11 cellular contexts compared by ENCODE assay signal in genomic region chr7:73307436-73307835, GRCh38. TPM values are rescaled to one million over a fixed set of nuclear protein-coding genes. Genes with fewer than 3 reads are reported as not detected.
A peak's percentile ranks its signal among the peaks of the same experiment; 100 is the strongest.
DNase-seq lines count a peak whose midpoint lies in the region; ATAC-seq and TF ChIP-seq lines count a peak whose summit lies in the region.
"Had no signal": no experiment of that assay in that cellular context is flagged by ENCODE, and none has a peak within 500 bp of the region (broad histone marks: within the 10 kb centered on the region; RNA-seq: fewer than 3 reads in every experiment).

No MANE protein-coding gene starts in this region.

- CTCF ChIA-PET in WTC11 (lab: Charles Lee): no interaction called here

- H3K4me1 ChIP-seq in iPS-20b (ENCODE audit: insufficient read depth, low read length) (no peaks in the 10 kb centered on the region), stomach smooth muscle (ENCODE audit: control insufficient read depth, insufficient read depth, low read length) (peaks cover 10% of the 10 kb centered on the region)

- H3K4me1 Mint-ChIP-seq in activated T-cell treated with anti-CD3 and anti-CD28 coated beads, Interleukin-2, amount 50 U/mL, for 4 hours (ENCODE audit: low read depth): peaks cover 26% of the 10 kb centered on the region
- H3K4me1 Mint-ChIP-seq in WTC11: peaks cover 8% of the 10 kb centered on the region

- ATAC-seq in activated T-cell treated with anti-CD3 and anti-CD28 coated beads, Interleukin-2, amount 50 U/mL, for 4 hours: no peak
- no peak for ATAC-seq in WTC11
- ATAC-seq in HG03025 (IDR thresholded peaks at IDR 0.05; ENCODE audit: low FRiP score, unreplicated experiment): no peak

- H3K4me3 ChIP-seq in iPS-20b (ENCODE audit: low read length) (peak overlapping the region; percentile 78), stomach smooth muscle (ENCODE audit: low read length in 2 of 2) (peak overlapping the region; percentile 78 to 80)

- H3K27me3 Mint-ChIP-seq in activated T-cell treated with anti-CD3 and anti-CD28 coated beads, Interleukin-2, amount 50 U/mL, for 4 hours (ENCODE audit: low read depth): no peaks in the 10 kb centered on the region
- H3K27me3 Mint-ChIP-seq in WTC11 (ENCODE audit: low read depth): peaks cover 16% of the 10 kb centered on the region

- no peak for TF ChIP-seq CTCF in WTC11 (IDR thresholded peaks at IDR 0.05)
- TF ChIP-seq CTCF in GM13976 (IDR thresholded peaks at IDR 0.05; ENCODE audit: borderline replicate concordance, control extremely low read depth, extremely low read depth, insufficient read depth, missing control alignments): no peak

- peaks cover 27% of the 10 kb centered on the region for H3K36me3 Mint-ChIP-seq in activated T-cell treated with anti-CD3 and anti-CD28 coated beads, Interleukin-2, amount 50 U/mL, for 4 hours (ENCODE audit: insufficient read depth)
- H3K36me3 Mint-ChIP-seq in WTC11: peaks cover 32% of the 10 kb centered on the region

- no peak for DNase-seq in activated T-cell treated with anti-CD3 and anti-CD28 coated beads, Interleukin-2, amount 50 U/mL, for 4 hours
- DNase-seq in activated T-cell treated with anti-CD3 and anti-CD28 coated beads for 4 hours: no peak
- peak; percentile 4 for DNase-seq in WTC11 (ENCODE audit: low spot score)
- no peak for DNase-seq in GM13976 (ENCODE audit: low spot score)
- no peak for DNase-seq in NCI-H187 (lab: John Stamatoyannopoulos, UW)
- DNase-seq: AML-193, amygdala had no signal

- H3K36me3 ChIP-seq in iPS-20b (ENCODE audit: insufficient read depth, low read depth, low read length) (peaks cover 43% of the 10 kb centered on the region), stomach smooth muscle (ENCODE audit: control insufficient read depth in 2 of 2, insufficient read depth in 2 of 2, low read length in 2 of 2) (peaks cover 0 to 16% of the 10 kb centered on the region in 2 donors)

- no peaks in the 10 kb centered on the region for H3K9me3 Mint-ChIP-seq in activated T-cell treated with anti-CD3 and anti-CD28 coated beads, Interleukin-2, amount 50 U/mL, for 4 hours
- no peaks in the 10 kb centered on the region for H3K9me3 Mint-ChIP-seq in WTC11

- H3K9ac ChIP-seq in iPS-20b (ENCODE audit: low read depth, low read length) (peak overlapping the region; percentile 87; the same call in 1 of the 2 replicates), stomach smooth muscle (ENCODE audit: low read length in 2 of 2) (no peak overlapping the region)

- H3K9me3 ChIP-seq in iPS-20b (ENCODE audit: insufficient read depth, low read depth, low read length) (no peaks in the 10 kb centered on the region), stomach smooth muscle (ENCODE audit: control insufficient read depth in 2 of 2, low read length in 2 of 2) (no peaks in the 10 kb centered on the region)

- POLR2A ChIA-PET in WTC11 (lab: Charles Lee): no interaction called here

- in situ Hi-C loops in GM13976 (cut with MboI; ENCODE audit: low sequenced_read_pairs, unreplicated experiment): no loop called here

- H3K4me3 Mint-ChIP-seq in activated T-cell treated with anti-CD3 and anti-CD28 coated beads, Interleukin-2, amount 50 U/mL, for 4 hours: peak overlapping the region; percentile 99
- peak overlapping the region; percentile 93 for H3K4me3 Mint-ChIP-seq in WTC11

- peaks cover 8% of the 10 kb centered on the region; the same call in 1 of the 2 replicates for H3K27me3 ChIP-seq in iPS-20b (ENCODE audit: insufficient read depth, low read length)
- no peaks in the 10 kb centered on the region for H3K27me3 ChIP-seq in stomach smooth muscle (ENCODE audit: control insufficient read depth in 1 of 2, insufficient read depth in 2 of 2, low read length in 2 of 2)

- H3K27ac Mint-ChIP-seq in WTC11: 0 out of 2 replicates have a peak overlapping the region, but pooled peaks have one; percentile 37

- H3K27ac ChIP-seq in iPS-20b (ENCODE audit: low read length) (no peak overlapping the region), stomach smooth muscle (ENCODE audit: low read length) (no peak overlapping the region)

TF ChIP-seq in WTC11, 78 proteins besides CTCF, POLR2A, EP300 and RAD21 (continues in another document):
- no peak for TF ChIP-seq ZNF512 (CRISPR knock-in tag; IDR thresholded peaks at IDR 0.05; ENCODE audit: borderline replicate concordance)
- no peak for TF ChIP-seq IRF2 (CRISPR knock-in tag; IDR thresholded peaks at IDR 0.05; ENCODE audit: borderline replicate concordance, low read depth)
- TF ChIP-seq OVOL2 (CRISPR knock-in tag; IDR thresholded peaks at IDR 0.05; ENCODE audit: borderline replicate concordance): no peak
- TF ChIP-seq PREB (CRISPR knock-in tag; IDR thresholded peaks at IDR 0.05; ENCODE audit: borderline replicate concordance): no peak
- no peak for TF ChIP-seq TEAD1 (CRISPR knock-in tag; IDR thresholded peaks at IDR 0.05)
- TF ChIP-seq ELF4 (CRISPR knock-in tag; IDR thresholded peaks at IDR 0.05; ENCODE audit: low read depth): no peak
- no peak for TF ChIP-seq USF1 (CRISPR knock-in tag; IDR thresholded peaks at IDR 0.05)
- no peak for TF ChIP-seq ZNF423 (CRISPR knock-in tag; IDR thresholded peaks at IDR 0.05)
- TF ChIP-seq USF2 (CRISPR knock-in tag; IDR thresholded peaks at IDR 0.05): no peak
- no peak for TF ChIP-seq E2F1 (CRISPR knock-in tag; IDR thresholded peaks at IDR 0.05)
- no peak for TF ChIP-seq CREB1 (CRISPR knock-in tag; IDR thresholded peaks at IDR 0.05)
- no peak for TF ChIP-seq KAT7 (CRISPR knock-in tag; IDR thresholded peaks at IDR 0.05; ENCODE audit: borderline replicate concordance)
- no peak for TF ChIP-seq ATF6 (CRISPR knock-in tag; IDR thresholded peaks at IDR 0.05)

RNA-seq across cellular contexts. Expression of gene NSUN5, which starts 1.2 kb away (rescaled TPM):
- total RNA-seq in activated T-cell treated with anti-CD3 and anti-CD28 coated beads, Interleukin-2, amount 50 U/mL, for 4 hours: 10 to 100 TPM; 82.4 to 98.2 (median 96.0) TPM
- 57.0 to 62.2 TPM (median 62.2 TPM) in 3 replicates for total RNA-seq in WTC11 (2021)

RNA-seq across cellular contexts. Expression of gene TRIM50, which starts 20.4 kb away (rescaled TPM):
- not detected for total RNA-seq in activated T-cell treated with anti-CD3 and anti-CD28 coated beads, Interleukin-2, amount 50 U/mL, for 4 hours
- 0.15 to 0.16 TPM in 2 of 3 replicates, not detected in the other for total RNA-seq in WTC11 (2021)
- total RNA-seq: SK-MEL-5 had no signal

RNA-seq across cellular contexts. Expression of gene FKBP6, which starts 20.5 kb away (rescaled TPM):
- total RNA-seq in activated T-cell treated with anti-CD3 and anti-CD28 coated beads, Interleukin-2, amount 50 U/mL, for 4 hours: not detected
- total RNA-seq in WTC11 (2021): 0.09 to 0.11 TPM in 2 of 3 replicates, not detected in the other
- total RNA-seq: SK-MEL-5 had no signal
